In the genomic region with DNA sequence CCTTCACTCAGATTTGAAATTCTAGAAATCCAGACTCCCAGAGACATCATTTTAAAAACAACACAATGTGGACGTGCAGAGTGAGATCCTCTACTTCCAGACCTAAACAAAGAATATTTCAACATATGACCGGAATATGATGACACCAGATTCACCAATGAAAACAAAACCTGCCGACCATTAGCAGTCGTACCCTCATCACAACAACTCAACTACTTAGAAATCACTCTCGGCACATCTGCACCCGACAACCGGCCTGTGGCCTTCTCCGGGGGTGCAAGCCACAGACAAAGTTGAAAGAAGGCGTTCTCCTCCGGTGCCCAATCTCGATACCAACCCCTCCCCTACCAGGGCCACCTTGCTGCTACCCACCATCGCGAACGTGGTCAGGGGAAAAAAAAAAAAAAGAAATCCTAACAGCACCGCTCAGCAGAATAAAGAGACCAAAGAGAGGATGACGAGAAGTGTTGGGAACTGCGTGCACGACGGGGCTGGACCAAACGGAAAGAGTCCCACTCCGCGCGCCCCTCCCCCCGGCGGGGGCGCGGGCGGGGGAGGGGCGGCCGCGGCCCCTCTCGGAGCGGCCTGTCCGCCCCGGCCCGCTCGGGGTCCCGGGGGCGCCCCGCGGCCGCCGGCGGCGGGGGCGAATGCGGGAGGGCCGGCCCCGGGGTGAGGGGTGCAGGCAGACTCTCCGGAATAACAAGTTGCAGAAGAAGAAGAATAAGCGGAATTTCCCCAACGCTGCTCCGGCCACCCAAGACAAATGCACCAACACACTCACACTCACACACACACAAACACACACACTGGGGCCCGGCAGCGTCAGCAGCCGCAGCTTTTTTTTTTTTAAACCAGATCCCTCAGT, we compare ENCODE assay signal across 1 cellular context.
TF ChIP-seq lines count a peak whose summit lies in the region.

No MANE protein-coding gene starts in this region.

TF ChIP-seq in HepG2, 621 proteins besides CTCF, POLR2A, EP300 and RAD21 (continued from another document and continues in another):
- TF ChIP-seq, protein P1, sequence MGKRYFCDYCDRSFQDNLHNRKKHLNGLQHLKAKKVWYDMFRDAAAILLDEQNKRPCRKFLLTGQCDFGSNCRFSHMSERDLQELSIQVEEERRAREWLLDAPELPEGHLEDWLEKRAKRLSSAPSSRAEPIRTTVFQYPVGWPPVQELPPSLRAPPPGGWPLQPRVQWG (CRISPR knock-in tag; IDR thresholded peaks at IDR 0.05; ENCODE audit: borderline replicate concordance, low read depth): no peak
- TF ChIP-seq POLR2AphosphoS2 (IDR thresholded peaks at IDR 0.05; ENCODE audit: low read depth, low read length) (no peak), ZNF883 (CRISPR knock-in tag; IDR thresholded peaks at IDR 0.05; ENCODE audit: not compliant biosample characterization) (no peak), GTF2F1 (IDR thresholded peaks at IDR 0.05; ENCODE audit: low read length) (no peak), CBX2 (IDR thresholded peaks at IDR 0.05; ENCODE audit: low read depth, low read length) (no peak), CBX2 (CRISPR knock-in tag; IDR thresholded peaks at IDR 0.05; ENCODE audit: low read depth) (no peak), RFXAP (CRISPR knock-in tag; IDR thresholded peaks at IDR 0.05; ENCODE audit: borderline replicate concordance) (no peak), HNRNPK (IDR thresholded peaks at IDR 0.05; ENCODE audit: low read depth, low read length, poor library complexity, severe bottlenecking) (no peak), ZNF234 (CRISPR knock-in tag; conservative IDR thresholded peaks at IDR 0.05) (no peak), MED1 (CRISPR knock-in tag; IDR thresholded peaks at IDR 0.05) (peak; percentile 87), ARID2 (CRISPR knock-in tag; IDR thresholded peaks at IDR 0.05; ENCODE audit: borderline replicate concordance) (no peak), ZNF547 (CRISPR knock-in tag; IDR thresholded peaks at IDR 0.05) (no peak), ZFP1 (CRISPR knock-in tag; IDR thresholded peaks at IDR 0.05) (no peak), SRSF9 (IDR thresholded peaks at IDR 0.05; ENCODE audit: borderline replicate concordance, insufficient read depth, low read depth, low read length, poor library complexity, severe bottlenecking) (no peak), NR2C2 (CRISPR knock-in tag; IDR thresholded peaks at IDR 0.05; ENCODE audit: borderline replicate concordance) (no peak), POLR2G (IDR thresholded peaks at IDR 0.05; ENCODE audit: low read depth, low read length) (no peak), PLRG1 (conservative IDR thresholded peaks at IDR 0.05) (no peak), U2AF1 (optimal IDR thresholded peaks at IDR 0.05; ENCODE audit: low read depth, low read length) (no peak), CREM (IDR thresholded peaks at IDR 0.05) (no peak), CREM (CRISPR knock-in tag; IDR thresholded peaks at IDR 0.05) (no peak), MAFK (conservative IDR thresholded peaks at IDR 0.05 in 1 of 2, IDR thresholded peaks at IDR 0.05 in 1 of 2; ENCODE audit: low read length in 2 of 2) (no peak), NFE2 (CRISPR knock-in tag; IDR thresholded peaks at IDR 0.05) (no peak), KMT2A (CRISPR knock-in tag; IDR thresholded peaks at IDR 0.05) (no peak), BRCA1 (CRISPR knock-in tag; IDR thresholded peaks at IDR 0.05) (peak; percentile 33; the same call in 1 of the 2 replicates), CREB1 (IDR thresholded peaks at IDR 0.05) (no peak), CREB1 (CRISPR knock-in tag; IDR thresholded peaks at IDR 0.05) (peak; percentile 53), ZNF720 (CRISPR knock-in tag; IDR thresholded peaks at IDR 0.05) (no peak), NFIB (CRISPR knock-in tag; IDR thresholded peaks at IDR 0.05; ENCODE audit: borderline replicate concordance) (no peak), AGO2 (optimal IDR thresholded peaks at IDR 0.05; ENCODE audit: low read depth, low read length) (no peak), NCOR1 (IDR thresholded peaks at IDR 0.05; ENCODE audit: borderline replicate concordance, low read length) (no peak), NFE2L2 (IDR thresholded peaks at IDR 0.05; ENCODE audit: low read length) (no peak), ISX (CRISPR knock-in tag; conservative IDR thresholded peaks at IDR 0.05) (0 out of 2 replicates have a peak, but pooled peaks have one; percentile 72), NR3C1 (CRISPR knock-in tag; IDR thresholded peaks at IDR 0.05) (no peak), GABPB1 (CRISPR knock-in tag; IDR thresholded peaks at IDR 0.05) (peak; percentile 30), ZNF143 (CRISPR knock-in tag; IDR thresholded peaks at IDR 0.05) (no peak), KLF15 (CRISPR knock-in tag; IDR thresholded peaks at IDR 0.05; ENCODE audit: borderline replicate concordance) (no peak), MAFG (CRISPR knock-in tag; IDR thresholded peaks at IDR 0.05) (no peak), FOXJ3 (CRISPR knock-in tag; IDR thresholded peaks at IDR 0.05; ENCODE audit: borderline replicate concordance) (peak; percentile 81; the same call in 1 of the 2 replicates), ARNT (IDR thresholded peaks at IDR 0.05) (no peak)
- TF ChIP-seq, protein P2, sequence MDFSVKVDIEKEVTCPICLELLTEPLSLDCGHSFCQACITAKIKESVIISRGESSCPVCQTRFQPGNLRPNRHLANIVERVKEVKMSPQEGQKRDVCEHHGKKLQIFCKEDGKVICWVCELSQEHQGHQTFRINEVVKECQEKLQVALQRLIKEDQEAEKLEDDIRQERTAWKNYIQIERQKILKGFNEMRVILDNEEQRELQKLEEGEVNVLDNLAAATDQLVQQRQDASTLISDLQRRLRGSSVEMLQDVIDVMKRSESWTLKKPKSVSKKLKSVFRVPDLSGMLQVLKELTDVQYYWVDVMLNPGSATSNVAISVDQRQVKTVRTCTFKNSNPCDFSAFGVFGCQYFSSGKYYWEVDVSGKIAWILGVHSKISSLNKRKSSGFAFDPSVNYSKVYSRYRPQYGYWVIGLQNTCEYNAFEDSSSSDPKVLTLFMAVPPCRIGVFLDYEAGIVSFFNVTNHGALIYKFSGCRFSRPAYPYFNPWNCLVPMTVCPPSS (IDR thresholded peaks at IDR 0.05): no peak
- TF ChIP-seq, protein P3, sequence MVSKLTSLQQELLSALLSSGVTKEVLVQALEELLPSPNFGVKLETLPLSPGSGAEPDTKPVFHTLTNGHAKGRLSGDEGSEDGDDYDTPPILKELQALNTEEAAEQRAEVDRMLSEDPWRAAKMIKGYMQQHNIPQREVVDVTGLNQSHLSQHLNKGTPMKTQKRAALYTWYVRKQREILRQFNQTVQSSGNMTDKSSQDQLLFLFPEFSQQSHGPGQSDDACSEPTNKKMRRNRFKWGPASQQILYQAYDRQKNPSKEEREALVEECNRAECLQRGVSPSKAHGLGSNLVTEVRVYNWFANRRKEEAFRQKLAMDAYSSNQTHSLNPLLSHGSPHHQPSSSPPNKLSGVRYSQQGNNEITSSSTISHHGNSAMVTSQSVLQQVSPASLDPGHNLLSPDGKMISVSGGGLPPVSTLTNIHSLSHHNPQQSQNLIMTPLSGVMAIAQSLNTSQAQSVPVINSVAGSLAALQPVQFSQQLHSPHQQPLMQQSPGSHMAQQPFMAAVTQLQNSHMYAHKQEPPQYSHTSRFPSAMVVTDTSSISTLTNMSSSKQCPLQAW (CRISPR knock-in tag; IDR thresholded peaks at IDR 0.05): peak; percentile 43
- TF ChIP-seq, protein P4, sequence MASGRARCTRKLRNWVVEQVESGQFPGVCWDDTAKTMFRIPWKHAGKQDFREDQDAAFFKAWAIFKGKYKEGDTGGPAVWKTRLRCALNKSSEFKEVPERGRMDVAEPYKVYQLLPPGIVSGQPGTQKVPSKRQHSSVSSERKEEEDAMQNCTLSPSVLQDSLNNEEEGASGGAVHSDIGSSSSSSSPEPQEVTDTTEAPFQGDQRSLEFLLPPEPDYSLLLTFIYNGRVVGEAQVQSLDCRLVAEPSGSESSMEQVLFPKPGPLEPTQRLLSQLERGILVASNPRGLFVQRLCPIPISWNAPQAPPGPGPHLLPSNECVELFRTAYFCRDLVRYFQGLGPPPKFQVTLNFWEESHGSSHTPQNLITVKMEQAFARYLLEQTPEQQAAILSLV (CRISPR knock-in tag; IDR thresholded peaks at IDR 0.05; ENCODE audit: borderline replicate concordance): peak; percentile 67; the same call in 1 of the 2 replicates
- TF ChIP-seq, protein P5, sequence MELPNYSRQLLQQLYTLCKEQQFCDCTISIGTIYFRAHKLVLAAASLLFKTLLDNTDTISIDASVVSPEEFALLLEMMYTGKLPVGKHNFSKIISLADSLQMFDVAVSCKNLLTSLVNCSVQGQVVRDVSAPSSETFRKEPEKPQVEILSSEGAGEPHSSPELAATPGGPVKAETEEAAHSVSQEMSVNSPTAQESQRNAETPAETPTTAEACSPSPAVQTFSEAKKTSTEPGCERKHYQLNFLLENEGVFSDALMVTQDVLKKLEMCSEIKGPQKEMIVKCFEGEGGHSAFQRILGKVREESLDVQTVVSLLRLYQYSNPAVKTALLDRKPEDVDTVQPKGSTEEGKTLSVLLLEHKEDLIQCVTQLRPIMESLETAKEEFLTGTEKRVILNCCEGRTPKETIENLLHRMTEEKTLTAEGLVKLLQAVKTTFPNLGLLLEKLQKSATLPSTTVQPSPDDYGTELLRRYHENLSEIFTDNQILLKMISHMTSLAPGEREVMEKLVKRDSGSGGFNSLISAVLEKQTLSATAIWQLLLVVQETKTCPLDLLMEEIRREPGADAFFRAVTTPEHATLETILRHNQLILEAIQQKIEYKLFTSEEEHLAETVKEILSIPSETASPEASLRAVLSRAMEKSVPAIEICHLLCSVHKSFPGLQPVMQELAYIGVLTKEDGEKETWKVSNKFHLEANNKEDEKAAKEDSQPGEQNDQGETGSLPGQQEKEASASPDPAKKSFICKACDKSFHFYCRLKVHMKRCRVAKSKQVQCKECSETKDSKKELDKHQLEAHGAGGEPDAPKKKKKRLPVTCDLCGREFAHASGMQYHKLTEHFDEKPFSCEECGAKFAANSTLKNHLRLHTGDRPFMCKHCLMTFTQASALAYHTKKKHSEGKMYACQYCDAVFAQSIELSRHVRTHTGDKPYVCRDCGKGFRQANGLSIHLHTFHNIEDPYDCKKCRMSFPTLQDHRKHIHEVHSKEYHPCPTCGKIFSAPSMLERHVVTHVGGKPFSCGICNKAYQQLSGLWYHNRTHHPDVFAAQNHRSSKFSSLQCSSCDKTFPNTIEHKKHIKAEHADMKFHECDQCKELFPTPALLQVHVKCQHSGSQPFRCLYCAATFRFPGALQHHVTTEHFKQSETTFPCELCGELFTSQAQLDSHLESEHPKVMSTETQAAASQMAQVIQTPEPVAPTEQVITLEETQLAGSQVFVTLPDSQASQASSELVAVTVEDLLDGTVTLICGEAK (IDR thresholded peaks at IDR 0.05): no peak
- TF ChIP-seq, protein P5 (CRISPR knock-in tag; IDR thresholded peaks at IDR 0.05): no peak
- TF ChIP-seq, protein P6, sequence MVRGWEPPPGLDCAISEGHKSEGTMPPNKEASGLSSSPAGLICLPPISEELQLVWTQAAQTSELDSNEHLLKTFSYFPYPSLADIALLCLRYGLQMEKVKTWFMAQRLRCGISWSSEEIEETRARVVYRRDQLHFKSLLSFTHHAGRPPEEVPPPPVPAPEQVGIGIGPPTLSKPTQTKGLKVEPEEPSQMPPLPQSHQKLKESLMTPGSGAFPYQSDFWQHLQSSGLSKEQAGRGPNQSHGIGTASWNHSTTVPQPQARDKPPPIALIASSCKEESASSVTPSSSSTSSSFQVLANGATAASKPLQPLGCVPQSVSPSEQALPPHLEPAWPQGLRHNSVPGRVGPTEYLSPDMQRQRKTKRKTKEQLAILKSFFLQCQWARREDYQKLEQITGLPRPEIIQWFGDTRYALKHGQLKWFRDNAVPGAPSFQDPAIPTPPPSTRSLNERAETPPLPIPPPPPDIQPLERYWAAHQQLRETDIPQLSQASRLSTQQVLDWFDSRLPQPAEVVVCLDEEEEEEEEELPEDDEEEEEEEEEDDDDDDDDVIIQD (CRISPR knock-in tag; IDR thresholded peaks at IDR 0.05; ENCODE audit: low read depth): 0 out of 2 replicates have a peak, but pooled peaks have one; percentile 14
- TF ChIP-seq, protein P7, sequence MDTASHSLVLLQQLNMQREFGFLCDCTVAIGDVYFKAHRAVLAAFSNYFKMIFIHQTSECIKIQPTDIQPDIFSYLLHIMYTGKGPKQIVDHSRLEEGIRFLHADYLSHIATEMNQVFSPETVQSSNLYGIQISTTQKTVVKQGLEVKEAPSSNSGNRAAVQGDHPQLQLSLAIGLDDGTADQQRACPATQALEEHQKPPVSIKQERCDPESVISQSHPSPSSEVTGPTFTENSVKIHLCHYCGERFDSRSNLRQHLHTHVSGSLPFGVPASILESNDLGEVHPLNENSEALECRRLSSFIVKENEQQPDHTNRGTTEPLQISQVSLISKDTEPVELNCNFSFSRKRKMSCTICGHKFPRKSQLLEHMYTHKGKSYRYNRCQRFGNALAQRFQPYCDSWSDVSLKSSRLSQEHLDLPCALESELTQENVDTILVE (CRISPR knock-in tag; IDR thresholded peaks at IDR 0.05): no peak
- TF ChIP-seq, protein P8, sequence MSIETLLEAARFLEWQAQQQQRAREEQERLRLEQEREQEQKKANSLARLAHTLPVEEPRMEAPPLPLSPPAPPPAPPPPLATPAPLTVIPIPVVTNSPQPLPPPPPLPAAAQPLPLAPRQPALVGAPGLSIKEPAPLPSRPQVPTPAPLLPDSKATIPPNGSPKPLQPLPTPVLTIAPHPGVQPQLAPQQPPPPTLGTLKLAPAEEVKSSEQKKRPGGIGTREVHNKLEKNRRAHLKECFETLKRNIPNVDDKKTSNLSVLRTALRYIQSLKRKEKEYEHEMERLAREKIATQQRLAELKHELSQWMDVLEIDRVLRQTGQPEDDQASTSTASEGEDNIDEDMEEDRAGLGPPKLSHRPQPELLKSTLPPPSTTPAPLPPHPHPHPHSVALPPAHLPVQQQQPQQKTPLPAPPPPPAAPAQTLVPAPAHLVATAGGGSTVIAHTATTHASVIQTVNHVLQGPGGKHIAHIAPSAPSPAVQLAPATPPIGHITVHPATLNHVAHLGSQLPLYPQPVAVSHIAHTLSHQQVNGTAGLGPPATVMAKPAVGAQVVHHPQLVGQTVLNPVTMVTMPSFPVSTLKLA (IDR thresholded peaks at IDR 0.05): 0 out of 2 replicates have a peak, but pooled peaks have one; percentile 11
